Comparison of ENCODE assay signal across 9 cellular contexts in the genomic region with DNA sequence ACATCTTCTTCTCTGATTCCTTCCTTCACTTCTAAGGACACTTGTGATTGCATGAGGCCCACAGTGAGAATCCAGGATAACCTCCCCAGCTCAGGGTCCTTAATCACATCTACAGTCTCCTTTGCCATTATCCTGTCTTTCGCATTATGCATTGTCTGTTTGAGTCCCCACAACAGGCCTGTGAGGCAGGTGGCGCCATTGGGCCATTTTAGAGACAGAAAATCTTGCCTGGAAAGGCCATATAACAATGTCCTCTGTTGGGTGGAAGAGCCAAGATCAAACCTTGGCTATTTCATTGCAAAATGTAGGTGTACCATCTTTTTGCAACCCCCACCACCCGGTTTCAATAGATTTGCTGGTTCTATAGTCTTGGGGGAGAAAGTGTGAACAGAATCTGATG. TPM values are rescaled to one million over a fixed set of nuclear protein-coding genes. Genes with fewer than 3 reads are reported as not detected.
DNase-seq lines count a peak whose midpoint lies in the region; ATAC-seq lines count a peak whose summit lies in the region.
"Had no signal": no experiment of that assay in that cellular context is flagged by ENCODE, and none has a peak within 500 bp of the region (broad histone marks: within the 10 kb centered on the region; RNA-seq: fewer than 3 reads in every experiment).

No MANE protein-coding gene starts in this region.

- peak; percentile 79 for ATAC-seq in HG02973 (IDR thresholded peaks at IDR 0.05; ENCODE audit: unreplicated experiment)
- peak; percentile 56 for ATAC-seq in activated T-helper 17 cell treated with anti-CD3 and anti-CD28 coated beads, Interleukin-2, amount 50 U/mL, for 72 hours (replicated peaks)
- ATAC-seq in aorta (ENCODE audit: low FRiP score): peak; percentile 76

- no peak overlapping the region for H3K27ac Mint-ChIP-seq in activated T-helper 17 cell treated with anti-CD3 and anti-CD28 coated beads, Interleukin-2, amount 50 U/mL, for 72 hours
- H3K27ac Mint-ChIP-seq: mesothelial cell of epicardium had no signal

- peak; percentile 50 for DNase-seq in NCI-H748 (lab: John Stamatoyannopoulos, UW; ENCODE audit: unreplicated experiment)
- no peak for DNase-seq in NCI-H748 treated with DMSO at 0.1 percent for 48 hours (lab: John Stamatoyannopoulos, UW)
- DNase-seq in OCI-M1 (lab: John Stamatoyannopoulos, UW): peak; percentile 84
- DNase-seq in foreskin melanocyte: peak; percentile 41
- peak in 7 of 10 donors; percentile 18 to 92 (median 66) for DNase-seq in posterior cingulate gyrus
- peak; percentile 70 to 86 for DNase-seq in aorta

- no peak overlapping the region for H3K27ac ChIP-seq in aorta (ENCODE audit: low read depth in 1 of 2, low read length in 2 of 2)

- no peaks in the 10 kb centered on the region for H3K9me3 Mint-ChIP-seq in activated T-helper 17 cell treated with anti-CD3 and anti-CD28 coated beads, Interleukin-2, amount 50 U/mL, for 72 hours
- H3K9me3 Mint-ChIP-seq: mesothelial cell of epicardium had no signal

- no peaks in the 10 kb centered on the region for H3K4me1 Mint-ChIP-seq in activated T-helper 17 cell treated with anti-CD3 and anti-CD28 coated beads, Interleukin-2, amount 50 U/mL, for 72 hours
- H3K4me1 Mint-ChIP-seq: mesothelial cell of epicardium had no signal

- H3K4me3 ChIP-seq in aorta (ENCODE audit: low read length in 2 of 2): no peak overlapping the region

- 32 to 39% methylated on average over 3 of the region's 3 CpGs for WGBS in aorta, 2 donors

- no peaks in the 10 kb centered on the region for H3K27me3 ChIP-seq in aorta (ENCODE audit: control insufficient read depth in 1 of 2, insufficient read depth in 2 of 2, low read length in 1 of 2)

- H3K36me3 Mint-ChIP-seq in activated T-helper 17 cell treated with anti-CD3 and anti-CD28 coated beads, Interleukin-2, amount 50 U/mL, for 72 hours (ENCODE audit: low read depth): no peaks in the 10 kb centered on the region
- H3K36me3 Mint-ChIP-seq: mesothelial cell of epicardium had no signal

- H3K36me3 ChIP-seq in aorta (ENCODE audit: control insufficient read depth in 1 of 2, insufficient read depth in 2 of 2, low read length in 1 of 2): no peaks in the 10 kb centered on the region

- H3K4me1 ChIP-seq in aorta (ENCODE audit: control insufficient read depth in 1 of 2, insufficient read depth in 2 of 2, low read length in 2 of 2): no peaks in the 10 kb centered on the region

- no peak overlapping the region for H3K4me3 Mint-ChIP-seq in activated T-helper 17 cell treated with anti-CD3 and anti-CD28 coated beads, Interleukin-2, amount 50 U/mL, for 72 hours
- H3K4me3 Mint-ChIP-seq: mesothelial cell of epicardium had no signal

- H3K27me3 Mint-ChIP-seq in activated T-helper 17 cell treated with anti-CD3 and anti-CD28 coated beads, Interleukin-2, amount 50 U/mL, for 72 hours: peaks cover 17% of the 10 kb centered on the region

- no peaks in the 10 kb centered on the region for H3K9me3 ChIP-seq in aorta (ENCODE audit: control insufficient read depth, low read length)

- intact Hi-C loops in posterior cingulate gyrus (cut with DNase I): loop anchor here (2.0 kb wide), 1 partner anchor 196 kb away; no protein-coding TSS in a partner anchor
- intact Hi-C loops in aorta (cut with DNase I): no loop called here

RNA-seq across cellular contexts. Expression of gene DCUN1D4, which starts 11.8 kb away (rescaled TPM):
- 10 to 100 TPM; 28.8 to 41.1 TPM for total RNA-seq in activated T-helper 17 cell treated with anti-CD3 and anti-CD28 coated beads, Interleukin-2, amount 50 U/mL, for 72 hours
- 10 to 100 TPM; 69.6 to 87.8 TPM for total RNA-seq in aorta
- 10 to 100 TPM; 19.7 to 25.1 TPM for polyA plus RNA-seq in aorta
